In genomic region chr5:132413567-132413966, GRCh38 we compare ENCODE assay signal across 12 cellular contexts. TPM values are rescaled to one million over a fixed set of nuclear protein-coding genes. Genes with fewer than 3 reads are reported as not detected.
DNase-seq lines count a peak whose midpoint lies in the region; ATAC-seq and TF ChIP-seq lines count a peak whose summit lies in the region.
"Had no signal": no experiment of that assay in that cellular context is flagged by ENCODE, and none has a peak within 500 bp of the region (broad histone marks: within the 10 kb centered on the region; RNA-seq: fewer than 3 reads in every experiment).

No MANE protein-coding gene starts in this region.

- H3K4me3 Mint-ChIP-seq in activated naive CD4-positive, alpha-beta T cell treated with anti-CD3 and anti-CD28 coated beads, Interleukin-2, amount 50 U/mL, for 24 hours, result peak overlapping the region; percentile 99
- H3K4me3 Mint-ChIP-seq in activated CD8-positive, alpha-beta T cell treated with anti-CD3 and anti-CD28 coated beads, Interleukin-2, amount 10 ng/mL, durations not matched to agents 7 days and 5 days, result peak overlapping the region; percentile 91
- H3K4me3 Mint-ChIP-seq in memory B cell, result peak overlapping the region; percentile 98

- peaks cover 35 to 81% (median 63%) of the 10 kb centered on the region in 4 donors for H3K4me1 ChIP-seq in transverse colon
- H3K4me1 ChIP-seq in suprapubic skin, result peaks cover 83% of the 10 kb centered on the region

- peaks cover 19% of the 10 kb centered on the region for H3K36me3 Mint-ChIP-seq in activated naive CD4-positive, alpha-beta T cell treated with anti-CD3 and anti-CD28 coated beads, Interleukin-2, amount 50 U/mL, for 24 hours
- peaks cover 68% of the 10 kb centered on the region for H3K36me3 Mint-ChIP-seq in activated CD8-positive, alpha-beta T cell treated with anti-CD3 and anti-CD28 coated beads, Interleukin-2, amount 10 ng/mL, durations not matched to agents 7 days and 5 days (ENCODE audit: low read depth)
- peaks cover 18% of the 10 kb centered on the region for H3K36me3 Mint-ChIP-seq in memory B cell

- no peaks in the 10 kb centered on the region for H3K27me3 ChIP-seq in transverse colon
- H3K27me3 ChIP-seq in suprapubic skin, result no peaks in the 10 kb centered on the region
- H3K27me3 ChIP-seq: cardiac muscle cell had no signal

- no peaks in the 10 kb centered on the region for H3K9me3 ChIP-seq in transverse colon
- H3K9me3 ChIP-seq in suprapubic skin, result no peaks in the 10 kb centered on the region

- H3K27ac Mint-ChIP-seq in activated naive CD4-positive, alpha-beta T cell treated with anti-CD3 and anti-CD28 coated beads, Interleukin-2, amount 50 U/mL, for 24 hours, result peak overlapping the region; percentile 100
- peak overlapping the region; percentile 99 for H3K27ac Mint-ChIP-seq in activated CD8-positive, alpha-beta T cell treated with anti-CD3 and anti-CD28 coated beads, Interleukin-2, amount 10 ng/mL, durations not matched to agents 7 days and 5 days
- peak overlapping the region; percentile 98 for H3K27ac Mint-ChIP-seq in memory B cell

- H3K27me3 Mint-ChIP-seq in activated naive CD4-positive, alpha-beta T cell treated with anti-CD3 and anti-CD28 coated beads, Interleukin-2, amount 50 U/mL, for 24 hours, result no peaks in the 10 kb centered on the region
- no peaks in the 10 kb centered on the region for H3K27me3 Mint-ChIP-seq in activated CD8-positive, alpha-beta T cell treated with anti-CD3 and anti-CD28 coated beads, Interleukin-2, amount 10 ng/mL, durations not matched to agents 7 days and 5 days (ENCODE audit: low read depth)
- no peaks in the 10 kb centered on the region for H3K27me3 Mint-ChIP-seq in memory B cell

- H3K27ac ChIP-seq in transverse colon (peak overlapping the region; percentile 96 to 99 (median 99)), suprapubic skin (no peak overlapping the region)
- H3K27ac ChIP-seq: cardiac muscle cell had no signal

- TF ChIP-seq POLR2A in transverse colon (IDR thresholded peaks at IDR 0.05) (no peak), suprapubic skin (IDR thresholded peaks at IDR 0.05) (no peak)

- intact Hi-C loops in transverse colon (cut with DNase I; ENCODE audit: low total_unique reads), result no loop called here

- H3K4me3 ChIP-seq in transverse colon, result no peak overlapping the region
- no peak overlapping the region for H3K4me3 ChIP-seq in suprapubic skin
- H3K4me3 ChIP-seq: cardiac muscle cell had no signal

- CTCF ChIA-PET in activated CD8-positive, alpha-beta T cell treated with anti-CD3 and anti-CD28 coated beads, Interleukin-2, amount 10 ng/mL, durations not matched to agents 7 days and 5 days (lab: Charles Lee), result interaction anchor here (1.0 to 2.3 kb wide), 4 partner anchors 45 to 77 kb away, joined by 3 to 7 read pairs (median 4); partner anchors contain the start of gene IRF1

- ATAC-seq in activated CD8-positive, alpha-beta T cell treated with anti-CD3 and anti-CD28 coated beads, Interleukin-2, amount 10 ng/mL, durations not matched to agents 7 days and 5 days, result no peak
- ATAC-seq in memory B cell (ENCODE audit: low read depth) (no peak), omental fat pad (ENCODE audit: low FRiP score) (no peak)

- in situ Hi-C loops in transverse colon (cut with MboI; ENCODE audit: low pct_ligation_motif_present in 1 of 4, low pct_unique_long_range_greater_than_20kb in 1 of 4, low sequenced_read_pairs in 3 of 4), result loop anchor here in 2 of 4 donors (10.0 kb wide), 1 partner anchor 81 kb away; the partner anchor contains the start of gene IRF1 (in 2 of the 2)

- POLR2A ChIA-PET in activated CD8-positive, alpha-beta T cell treated with anti-CD3 and anti-CD28 coated beads, Interleukin-2, amount 10 ng/mL, durations not matched to agents 7 days and 5 days (lab: Charles Lee), result interaction anchor here (1.0 to 6.2 kb wide), 5 partner anchors 12 to 82 kb away, joined by 4 to 93 read pairs (median 36); partner anchors contain the start of gene IRF1

- TF ChIP-seq EP300 in transverse colon (IDR thresholded peaks at IDR 0.05; ENCODE audit: low read depth) (no peak), suprapubic skin (IDR thresholded peaks at IDR 0.05) (no peak)

- DNase-seq in activated naive CD4-positive, alpha-beta T cell treated with Interleukin-2 at 50 U/mL for 16 hours, result no peak
- DNase-seq in activated CD8-positive, alpha-beta T cell treated with anti-CD3 and anti-CD28 coated beads, Interleukin-2, amount 10 ng/mL, durations not matched to agents 7 days and 5 days, result no peak
- DNase-seq in memory B cell (ENCODE audit: low spot score in 2 of 2) (no peak), transverse colon (no peak), suprapubic skin (ENCODE audit: low spot score in 2 of 2) (no peak), hepatic stellate cell (ENCODE audit: low spot score) (no peak), omental fat pad (ENCODE audit: low spot score) (no peak)
- DNase-seq: activated CD8-positive, alpha-beta memory T cell treated with anti-CD3 and anti-CD28 coated beads for 24 hours; Karpas-422; retina had no signal

- no peaks in the 10 kb centered on the region for H3K36me3 ChIP-seq in transverse colon
- H3K36me3 ChIP-seq in suprapubic skin, result no peaks in the 10 kb centered on the region
- H3K36me3 ChIP-seq: cardiac muscle cell had no signal

- TF ChIP-seq CTCF in transverse colon (IDR thresholded peaks at IDR 0.05) (no peak), suprapubic skin (IDR thresholded peaks at IDR 0.05) (no peak), omental fat pad (IDR thresholded peaks at IDR 0.05) (no peak)

- no peaks in the 10 kb centered on the region for H3K9me3 Mint-ChIP-seq in activated naive CD4-positive, alpha-beta T cell treated with anti-CD3 and anti-CD28 coated beads, Interleukin-2, amount 50 U/mL, for 24 hours
- H3K9me3 Mint-ChIP-seq in activated CD8-positive, alpha-beta T cell treated with anti-CD3 and anti-CD28 coated beads, Interleukin-2, amount 10 ng/mL, durations not matched to agents 7 days and 5 days (ENCODE audit: insufficient read depth), result no peaks in the 10 kb centered on the region
- peaks cover 1% of the 10 kb centered on the region for H3K9me3 Mint-ChIP-seq in memory B cell

- H3K4me1 Mint-ChIP-seq in activated naive CD4-positive, alpha-beta T cell treated with anti-CD3 and anti-CD28 coated beads, Interleukin-2, amount 50 U/mL, for 24 hours, result peaks cover 82% of the 10 kb centered on the region
- peaks cover 67% of the 10 kb centered on the region for H3K4me1 Mint-ChIP-seq in activated CD8-positive, alpha-beta T cell treated with anti-CD3 and anti-CD28 coated beads, Interleukin-2, amount 10 ng/mL, durations not matched to agents 7 days and 5 days (ENCODE audit: low read depth)
- H3K4me1 Mint-ChIP-seq in memory B cell, result peaks cover 63% of the 10 kb centered on the region

RNA-seq across cellular contexts. Expression of gene SLC22A5, which starts 44.1 kb away (rescaled TPM):
- 1 to 10 TPM; 2.2 to 3.5 TPM for total RNA-seq in activated CD8-positive, alpha-beta T cell treated with anti-CD3 and anti-CD28 coated beads, Interleukin-2, amount 10 ng/mL, durations not matched to agents 7 days and 5 days
- 100 to 1,000 TPM in 1 of 4 donors, 10 to 100 TPM in 3; 34.6 to 129 (median 67.8) TPM for total RNA-seq in transverse colon
- 10 to 100 TPM; 23.2 to 36.6 (median 26.3) TPM for total RNA-seq in suprapubic skin
- 10 to 100 TPM in 3 of 4 donors, 1 to 10 TPM in 1; 7.6 to 38.7 (median 28.6) TPM for total RNA-seq in omental fat pad
